2 cellular contexts compared by ENCODE assay signal in the genomic region with DNA sequence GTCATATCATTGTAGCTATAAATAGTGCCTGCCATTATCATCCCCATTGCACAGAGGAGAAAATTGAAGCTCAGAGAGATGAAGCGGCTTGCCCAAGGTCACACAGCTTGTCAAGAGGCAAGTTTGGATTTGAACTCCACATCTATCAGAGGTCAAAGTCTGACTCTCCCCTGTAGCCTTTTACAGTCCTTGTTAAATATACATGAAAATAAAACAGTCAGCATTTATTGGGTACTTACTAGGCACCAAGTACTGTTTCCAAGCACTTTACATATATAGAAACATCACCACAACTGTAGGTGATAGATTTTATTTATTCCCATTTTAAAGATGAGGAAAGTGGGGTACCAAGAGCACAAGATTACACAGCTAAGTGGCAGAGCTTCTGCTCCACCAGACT.
A peak's percentile ranks its signal among the peaks of the same experiment; 100 is the strongest.
TF ChIP-seq lines count a peak whose summit lies in the region.

No MANE protein-coding gene starts in this region.

TF ChIP-seq in HepG2, 621 proteins besides CTCF, POLR2A, EP300 and RAD21:
- no peak for TF ChIP-seq THAP8 (CRISPR knock-in tag; IDR thresholded peaks at IDR 0.05; ENCODE audit: borderline replicate concordance)
- TF ChIP-seq MAFK (conservative IDR thresholded peaks at IDR 0.05 in 1 of 2, IDR thresholded peaks at IDR 0.05 in 1 of 2; ENCODE audit: low read length in 2 of 2): peak; percentile 49 to 69; a peak in 3 of 4 replicates
- peak; percentile 34; the same call in 1 of the 2 replicates for TF ChIP-seq MAFF (IDR thresholded peaks at IDR 0.05; ENCODE audit: low read depth, low read length)

TF ChIP-seq in K562, 482 proteins besides CTCF, POLR2A, EP300 and RAD21 (continued from another document):
- TF ChIP-seq, protein P1, sequence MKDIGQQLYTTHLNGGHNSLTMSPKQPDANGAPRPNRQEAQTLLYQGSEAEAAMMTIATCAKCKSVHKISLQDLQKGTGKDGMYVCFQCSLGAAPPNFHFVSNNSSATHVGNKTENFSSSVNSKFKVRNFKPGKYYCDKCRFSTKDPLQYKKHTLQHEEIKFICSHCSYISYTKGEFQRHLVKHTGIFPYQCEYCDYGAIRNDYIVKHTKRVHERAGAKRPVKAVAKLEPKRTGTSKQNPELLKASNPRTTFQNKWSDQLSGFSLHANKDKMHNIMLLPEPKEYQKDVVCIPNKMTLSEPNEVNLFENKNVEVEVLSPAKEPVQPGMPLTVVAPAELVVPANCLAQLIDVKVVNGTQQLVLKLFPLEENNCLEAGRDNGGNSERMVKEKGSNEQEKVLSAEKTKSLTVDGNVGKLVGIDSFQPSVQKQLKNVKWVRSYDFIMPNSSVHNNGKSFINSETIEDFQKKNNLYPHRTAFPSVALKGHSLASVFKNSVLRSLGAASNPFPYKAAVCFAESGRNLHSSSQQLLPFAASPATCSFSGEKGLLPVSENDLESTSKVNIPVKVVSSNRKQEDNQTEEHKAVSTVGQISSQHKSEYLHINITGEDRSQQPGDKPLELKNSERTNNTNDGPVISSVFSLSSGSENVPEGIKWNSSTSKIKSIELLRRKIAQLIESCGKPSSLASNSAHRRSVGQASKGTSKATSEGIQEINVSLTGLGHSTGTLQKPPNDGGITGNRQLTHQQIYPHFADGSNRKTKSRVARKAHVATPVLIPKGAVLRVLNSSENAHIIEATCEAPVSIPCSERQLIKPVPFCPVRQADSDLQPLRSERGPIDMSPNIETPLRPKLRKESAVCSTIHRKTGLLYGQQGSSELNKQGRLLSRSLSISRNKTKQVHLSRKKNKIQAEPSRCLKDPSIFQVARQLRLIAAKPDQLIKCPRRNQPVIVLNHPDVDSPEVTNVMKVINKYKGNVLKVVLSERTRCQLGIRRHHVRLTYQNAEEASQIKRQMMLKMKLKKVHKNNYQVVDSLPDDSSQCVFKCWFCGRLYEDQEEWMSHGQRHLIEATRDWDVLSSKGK (CRISPR knock-in tag; IDR thresholded peaks at IDR 0.05): no peak
- TF ChIP-seq ZC3H11A (IDR thresholded peaks at IDR 0.05; ENCODE audit: low read depth, low read length) (no peak), MAFG (tag; conservative IDR thresholded peaks at IDR 0.05) (peak; percentile 51), TFE3 (CRISPR knock-in tag; IDR thresholded peaks at IDR 0.05) (no peak), MXI1 (IDR thresholded peaks at IDR 0.05; ENCODE audit: low read depth, low read length) (no peak), MCM5 (IDR thresholded peaks at IDR 0.05; ENCODE audit: low read depth) (no peak), ZBTB9 (CRISPR knock-in tag; IDR thresholded peaks at IDR 0.05) (no peak), KAT7 (CRISPR knock-in tag; IDR thresholded peaks at IDR 0.05; ENCODE audit: borderline replicate concordance) (no peak), BRD9 (IDR thresholded peaks at IDR 0.05; ENCODE audit: low read depth, partially characterized antibody) (no peak), PML (IDR thresholded peaks at IDR 0.05; ENCODE audit: low read length) (no peak), PRMT5 (CRISPR knock-in tag; IDR thresholded peaks at IDR 0.05) (no peak), C11orf30 (IDR thresholded peaks at IDR 0.05; ENCODE audit: low read depth) (peak; percentile 56; the same call in 1 of the 2 replicates), PCBP1 (IDR thresholded peaks at IDR 0.05; ENCODE audit: low read depth, low read length, poor library complexity, severe bottlenecking) (no peak), LARP7 (IDR thresholded peaks at IDR 0.05) (no peak), HDGF (IDR thresholded peaks at IDR 0.05) (no peak), ELK3 (CRISPR knock-in tag; IDR thresholded peaks at IDR 0.05) (no peak), PHF20 (IDR thresholded peaks at IDR 0.05; ENCODE audit: partially characterized antibody) (no peak), E4F1 (CRISPR knock-in tag; IDR thresholded peaks at IDR 0.05; ENCODE audit: borderline replicate concordance) (no peak), MAFF (IDR thresholded peaks at IDR 0.05; ENCODE audit: low read length) (peak; percentile 50; the same call in 1 of the 2 replicates), DNMT1 (IDR thresholded peaks at IDR 0.05) (no peak), HDAC8 (tag; IDR thresholded peaks at IDR 0.05) (no peak), RBM25 (IDR thresholded peaks at IDR 0.05; ENCODE audit: low read depth, low read length, severe bottlenecking) (no peak), XRCC3 (IDR thresholded peaks at IDR 0.05) (no peak), ZNF3 (CRISPR knock-in tag; IDR thresholded peaks at IDR 0.05) (no peak), RFX7 (CRISPR knock-in tag; IDR thresholded peaks at IDR 0.05) (no peak), SMAD4 (CRISPR knock-in tag; conservative IDR thresholded peaks at IDR 0.05) (no peak)
- TF ChIP-seq, protein P2, sequence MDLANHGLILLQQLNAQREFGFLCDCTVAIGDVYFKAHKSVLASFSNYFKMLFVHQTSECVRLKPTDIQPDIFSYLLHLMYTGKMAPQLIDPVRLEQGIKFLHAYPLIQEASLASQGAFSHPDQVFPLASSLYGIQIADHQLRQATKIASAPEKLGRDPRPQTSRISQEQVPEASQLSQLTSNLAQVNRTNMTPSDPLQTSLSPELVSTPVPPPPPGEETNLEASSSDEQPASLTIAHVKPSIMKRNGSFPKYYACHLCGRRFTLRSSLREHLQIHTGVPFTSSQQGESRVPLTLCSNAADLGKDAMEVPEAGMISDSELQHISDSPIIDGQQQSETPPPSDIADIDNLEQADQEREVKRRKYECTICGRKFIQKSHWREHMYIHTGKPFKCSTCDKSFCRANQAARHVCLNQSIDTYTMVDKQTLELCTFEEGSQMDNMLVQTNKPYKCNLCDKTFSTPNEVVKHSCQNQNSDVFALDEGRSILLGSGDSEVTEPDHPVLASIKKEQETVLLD (IDR thresholded peaks at IDR 0.05): no peak
- TF ChIP-seq, protein P3, sequence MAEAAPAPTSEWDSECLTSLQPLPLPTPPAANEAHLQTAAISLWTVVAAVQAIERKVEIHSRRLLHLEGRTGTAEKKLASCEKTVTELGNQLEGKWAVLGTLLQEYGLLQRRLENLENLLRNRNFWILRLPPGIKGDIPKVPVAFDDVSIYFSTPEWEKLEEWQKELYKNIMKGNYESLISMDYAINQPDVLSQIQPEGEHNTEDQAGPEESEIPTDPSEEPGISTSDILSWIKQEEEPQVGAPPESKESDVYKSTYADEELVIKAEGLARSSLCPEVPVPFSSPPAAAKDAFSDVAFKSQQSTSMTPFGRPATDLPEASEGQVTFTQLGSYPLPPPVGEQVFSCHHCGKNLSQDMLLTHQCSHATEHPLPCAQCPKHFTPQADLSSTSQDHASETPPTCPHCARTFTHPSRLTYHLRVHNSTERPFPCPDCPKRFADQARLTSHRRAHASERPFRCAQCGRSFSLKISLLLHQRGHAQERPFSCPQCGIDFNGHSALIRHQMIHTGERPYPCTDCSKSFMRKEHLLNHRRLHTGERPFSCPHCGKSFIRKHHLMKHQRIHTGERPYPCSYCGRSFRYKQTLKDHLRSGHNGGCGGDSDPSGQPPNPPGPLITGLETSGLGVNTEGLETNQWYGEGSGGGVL (CRISPR knock-in tag; IDR thresholded peaks at IDR 0.05): no peak
